21 cellular contexts compared by ENCODE assay signal in genomic region chr17:37772982-37773381, GRCh38. TPM values are rescaled to one million over a fixed set of nuclear protein-coding genes. Genes with fewer than 3 reads are reported as not detected.
"Had no signal": no experiment of that assay in that cellular context is flagged by ENCODE, and none has a peak within 500 bp of the region (broad histone marks: within the 10 kb centered on the region; RNA-seq: fewer than 3 reads in every experiment).

No MANE protein-coding gene starts in this region.

- H3K4me3 ChIP-seq: heart left ventricle, pancreas, psoas muscle, SK-N-MC, upper lobe of left lung had no signal

- H3K4me3 Mint-ChIP-seq: activated CD4-positive, alpha-beta memory T cell treated with anti-CD3 and anti-CD28 coated beads, Interleukin-2, amount 10 ng/mL, durations not matched to agents 7 days and 5 days; activated naive CD8-positive, alpha-beta T cell treated with anti-CD3 and anti-CD28 coated beads, Interleukin-2, amount 10 ng/mL, durations not matched to agents 7 days and 5 days; mesothelial cell of epicardium; naive thymus-derived CD8-positive, alpha-beta T cell had no signal

- H3K4me1 ChIP-seq: heart left ventricle, pancreas, psoas muscle, upper lobe of left lung had no signal

- H3K9me3 Mint-ChIP-seq: activated CD4-positive, alpha-beta memory T cell treated with anti-CD3 and anti-CD28 coated beads, Interleukin-2, amount 10 ng/mL, durations not matched to agents 7 days and 5 days; activated naive CD8-positive, alpha-beta T cell treated with anti-CD3 and anti-CD28 coated beads, Interleukin-2, amount 10 ng/mL, durations not matched to agents 7 days and 5 days; mesothelial cell of epicardium; naive thymus-derived CD8-positive, alpha-beta T cell had no signal

- H3K27ac Mint-ChIP-seq: activated naive CD8-positive, alpha-beta T cell treated with anti-CD3 and anti-CD28 coated beads, Interleukin-2, amount 10 ng/mL, durations not matched to agents 7 days and 5 days; mesothelial cell of epicardium had no signal

- ATAC-seq: activated CD4-positive, CD25-positive, alpha-beta regulatory T cell treated with anti-CD3 and anti-CD28 coated beads, Interleukin-2, amount 50 U/mL, for 24 hours; heart left ventricle; left ventricle myocardium superior; naive thymus-derived CD8-positive, alpha-beta T cell; pancreas; psoas muscle; right cardiac atrium had no signal

- DNase-seq: activated CD4-positive, alpha-beta memory T cell treated with anti-CD3 and anti-CD28 coated beads, Interleukin-2, amount 10 ng/mL, durations not matched to agents 7 days and 5 days; activated gamma-delta T cell; activated naive CD8-positive, alpha-beta T cell treated with anti-CD3 and anti-CD28 coated beads, Interleukin-2, amount 10 ng/mL, durations not matched to agents 7 days and 5 days; activated T-cell treated with anti-CD3 and anti-CD28 coated beads, Interleukin-2, amount 50 U/mL, for 1 hour; cortex of kidney; heart left ventricle; left ventricle myocardium superior; mammary epithelial cell; naive thymus-derived CD8-positive, alpha-beta T cell; pancreas; psoas muscle; right cardiac atrium; SHP77 treated with DMSO at 0.1 percent for 48 hours; stimulated activated CD4-positive, alpha-beta T cell treated with anti-CD3 and anti-CD28 coated beads, Interleukin-4, amount 100 ng/mL, for 4 hours; SW 1271; upper lobe of left lung had no signal

- H3K36me3 Mint-ChIP-seq: activated naive CD8-positive, alpha-beta T cell treated with anti-CD3 and anti-CD28 coated beads, Interleukin-2, amount 10 ng/mL, durations not matched to agents 7 days and 5 days; mesothelial cell of epicardium; naive thymus-derived CD8-positive, alpha-beta T cell had no signal

- H3K9me3 ChIP-seq: pancreas, psoas muscle, upper lobe of left lung had no signal

- H3K27ac ChIP-seq: heart left ventricle, pancreas, psoas muscle, SK-N-MC, upper lobe of left lung had no signal

- H3K4me1 Mint-ChIP-seq: mesothelial cell of epicardium had no signal

- H3K27me3 ChIP-seq: pancreas, upper lobe of left lung had no signal

- H3K36me3 ChIP-seq: heart left ventricle, pancreas, upper lobe of left lung had no signal

RNA-seq across cellular contexts. Expression of gene HNF1B, which starts 28.1 kb away (rescaled TPM):
- total RNA-seq: activated CD4-positive, alpha-beta memory T cell treated with anti-CD3 and anti-CD28 coated beads, Interleukin-2, amount 10 ng/mL, durations not matched to agents 7 days and 5 days; cerebellum; fibroblast of villous mesenchyme; heart left ventricle; left ventricle myocardium superior; mammary epithelial cell; naive thymus-derived CD8-positive, alpha-beta T cell; psoas muscle; right cardiac atrium had no signal
